Comparison of ENCODE assay signal across 1 cellular context in genomic region chr1:156751724-156752481, GRCh38.
TF ChIP-seq lines count a peak whose summit lies in the region.

No MANE protein-coding gene starts in this region.

TF ChIP-seq in HepG2, 621 proteins besides CTCF, POLR2A, EP300 and RAD21 (continued from another document and continues in another):
- TF ChIP-seq NFYB (CRISPR knock-in tag; IDR thresholded peaks at IDR 0.05) (peak; percentile 83), ZNF407 (CRISPR knock-in tag; IDR thresholded peaks at IDR 0.05; ENCODE audit: not compliant biosample characterization) (peak; percentile 27), SPEN (CRISPR knock-in tag; IDR thresholded peaks at IDR 0.05; ENCODE audit: low read depth) (peak; percentile 88), ZNF724P (CRISPR knock-in tag; IDR thresholded peaks at IDR 0.05; ENCODE audit: borderline replicate concordance) (peak; percentile 77; the same call in 1 of the 2 replicates), KDM6A (CRISPR knock-in tag; IDR thresholded peaks at IDR 0.05; ENCODE audit: low read depth) (no peak), CREBL2 (CRISPR knock-in tag; IDR thresholded peaks at IDR 0.05; ENCODE audit: borderline replicate concordance) (peak; percentile 55; the same call in 1 of the 2 replicates), ZNF143 (CRISPR knock-in tag; IDR thresholded peaks at IDR 0.05) (peak; percentile 83), MIER3 (CRISPR knock-in tag; IDR thresholded peaks at IDR 0.05; ENCODE audit: borderline replicate concordance) (peak; percentile 41; the same call in 1 of the 2 replicates), ZNF350 (CRISPR knock-in tag; IDR thresholded peaks at IDR 0.05; ENCODE audit: borderline replicate concordance, low read depth) (peak; percentile 42; the same call in 1 of the 2 replicates), ETS1 (CRISPR knock-in tag; IDR thresholded peaks at IDR 0.05) (0 out of 2 replicates have a peak, but pooled peaks have one; percentile 67), MXD4 (CRISPR knock-in tag; IDR thresholded peaks at IDR 0.05) (peak; percentile 67), ZFP36L2 (CRISPR knock-in tag; IDR thresholded peaks at IDR 0.05) (no peak), GPN1 (CRISPR knock-in tag; IDR thresholded peaks at IDR 0.05; ENCODE audit: borderline replicate concordance) (no peak), FOXC1 (CRISPR knock-in tag; IDR thresholded peaks at IDR 0.05; ENCODE audit: borderline replicate concordance) (peak; percentile 85), ZSCAN31 (CRISPR knock-in tag; IDR thresholded peaks at IDR 0.05; ENCODE audit: low read depth) (peak; percentile 70; the same call in 1 of the 2 replicates), ZNF367 (CRISPR knock-in tag; IDR thresholded peaks at IDR 0.05; ENCODE audit: borderline replicate concordance) (no peak; the same call in 1 of the 2 replicates), MAF1 (CRISPR knock-in tag; IDR thresholded peaks at IDR 0.05; ENCODE audit: borderline replicate concordance) (peak; percentile 61; the same call in 1 of the 2 replicates), NONO (IDR thresholded peaks at IDR 0.05) (no peak), NONO (CRISPR knock-in tag; conservative IDR thresholded peaks at IDR 0.05) (peak; percentile 97), HCFC1 (IDR thresholded peaks at IDR 0.05; ENCODE audit: low read depth, low read length) (peak; percentile 70), SP4 (CRISPR knock-in tag; IDR thresholded peaks at IDR 0.05) (peak; percentile 84), MAZ (IDR thresholded peaks at IDR 0.05; ENCODE audit: borderline replicate concordance, low read depth, low read length) (peak; percentile 99), MAZ (CRISPR knock-in tag; IDR thresholded peaks at IDR 0.05; ENCODE audit: low read depth) (peak; percentile 100), ADNP (CRISPR knock-in tag; IDR thresholded peaks at IDR 0.05) (no peak), ZC3H13 (CRISPR knock-in tag; IDR thresholded peaks at IDR 0.05) (0 out of 2 replicates have a peak, but pooled peaks have one; percentile 26), PBX3 (CRISPR knock-in tag; IDR thresholded peaks at IDR 0.05; ENCODE audit: borderline replicate concordance) (peak; percentile 60; the same call in 1 of the 2 replicates), ZNF660 (CRISPR knock-in tag; IDR thresholded peaks at IDR 0.05; ENCODE audit: borderline replicate concordance, low read depth) (no peak), NCOA1 (CRISPR knock-in tag; IDR thresholded peaks at IDR 0.05) (0 out of 2 replicates have a peak, but pooled peaks have one; percentile 39), HNF4G (IDR thresholded peaks at IDR 0.05; ENCODE audit: borderline replicate concordance, low read depth, low read length) (no peak), HNF4G (CRISPR knock-in tag; IDR thresholded peaks at IDR 0.05; ENCODE audit: borderline replicate concordance, low read depth) (peak; percentile 66), ZNF318 (CRISPR knock-in tag; IDR thresholded peaks at IDR 0.05) (0 out of 2 replicates have a peak, but pooled peaks have one; percentile 33), ZNF792 (CRISPR knock-in tag; IDR thresholded peaks at IDR 0.05) (peak; percentile 51; the same call in 1 of the 2 replicates)
- TF ChIP-seq, protein P1, sequence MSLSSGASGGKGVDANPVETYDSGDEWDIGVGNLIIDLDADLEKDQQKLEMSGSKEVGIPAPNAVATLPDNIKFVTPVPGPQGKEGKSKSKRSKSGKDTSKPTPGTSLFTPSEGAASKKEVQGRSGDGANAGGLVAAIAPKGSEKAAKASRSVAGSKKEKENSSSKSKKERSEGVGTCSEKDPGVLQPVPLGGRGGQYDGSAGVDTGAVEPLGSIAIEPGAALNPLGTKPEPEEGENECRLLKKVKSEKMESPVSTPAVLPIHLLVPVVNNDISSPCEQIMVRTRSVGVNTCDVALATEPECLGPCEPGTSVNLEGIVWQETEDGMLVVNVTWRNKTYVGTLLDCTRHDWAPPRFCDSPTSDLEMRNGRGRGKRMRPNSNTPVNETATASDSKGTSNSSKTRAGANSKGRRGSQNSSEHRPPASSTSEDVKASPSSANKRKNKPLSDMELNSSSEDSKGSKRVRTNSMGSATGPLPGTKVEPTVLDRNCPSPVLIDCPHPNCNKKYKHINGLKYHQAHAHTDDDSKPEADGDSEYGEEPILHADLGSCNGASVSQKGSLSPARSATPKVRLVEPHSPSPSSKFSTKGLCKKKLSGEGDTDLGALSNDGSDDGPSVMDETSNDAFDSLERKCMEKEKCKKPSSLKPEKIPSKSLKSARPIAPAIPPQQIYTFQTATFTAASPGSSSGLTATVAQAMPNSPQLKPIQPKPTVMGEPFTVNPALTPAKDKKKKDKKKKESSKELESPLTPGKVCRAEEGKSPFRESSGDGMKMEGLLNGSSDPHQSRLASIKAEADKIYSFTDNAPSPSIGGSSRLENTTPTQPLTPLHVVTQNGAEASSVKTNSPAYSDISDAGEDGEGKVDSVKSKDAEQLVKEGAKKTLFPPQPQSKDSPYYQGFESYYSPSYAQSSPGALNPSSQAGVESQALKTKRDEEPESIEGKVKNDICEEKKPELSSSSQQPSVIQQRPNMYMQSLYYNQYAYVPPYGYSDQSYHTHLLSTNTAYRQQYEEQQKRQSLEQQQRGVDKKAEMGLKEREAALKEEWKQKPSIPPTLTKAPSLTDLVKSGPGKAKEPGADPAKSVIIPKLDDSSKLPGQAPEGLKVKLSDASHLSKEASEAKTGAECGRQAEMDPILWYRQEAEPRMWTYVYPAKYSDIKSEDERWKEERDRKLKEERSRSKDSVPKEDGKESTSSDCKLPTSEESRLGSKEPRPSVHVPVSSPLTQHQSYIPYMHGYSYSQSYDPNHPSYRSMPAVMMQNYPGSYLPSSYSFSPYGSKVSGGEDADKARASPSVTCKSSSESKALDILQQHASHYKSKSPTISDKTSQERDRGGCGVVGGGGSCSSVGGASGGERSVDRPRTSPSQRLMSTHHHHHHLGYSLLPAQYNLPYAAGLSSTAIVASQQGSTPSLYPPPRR (CRISPR knock-in tag; IDR thresholded peaks at IDR 0.05; ENCODE audit: borderline replicate concordance), result peak; percentile 34; the same call in 1 of the 2 replicates
